8 cellular contexts compared by ENCODE assay signal in genomic region chr3:97793415-97794019, GRCh38.
A peak's percentile ranks its signal among the peaks of the same experiment; 100 is the strongest.
DNase-seq lines count a peak whose midpoint lies in the region; ATAC-seq and TF ChIP-seq lines count a peak whose summit lies in the region.

No MANE protein-coding gene starts in this region.

- TF ChIP-seq CTCF in 22Rv1 (IDR thresholded peaks at IDR 0.05) = peak; percentile 84
- TF ChIP-seq CTCF in GM06990 (IDR thresholded peaks at IDR 0.05; ENCODE audit: insufficient read depth, low read length, poor library complexity, severe bottlenecking) = peak; percentile 69
- TF ChIP-seq CTCF in VCaP (conservative IDR thresholded peaks at IDR 0.05) = peak; percentile 84

- no peaks in the 10 kb centered on the region for H3K36me3 ChIP-seq in GM06990 (ENCODE audit: control insufficient read depth, insufficient read depth, low read length)

- H3K27ac ChIP-seq in 22Rv1 = no peak overlapping the region
- H3K27ac ChIP-seq in VCaP = no peak overlapping the region

- peak; percentile 9 for DNase-seq in GM06990 (ENCODE audit: extremely low read depth, insufficient read length)
- peak; percentile 76 for DNase-seq in NCI-H1694 (lab: John Stamatoyannopoulos, UW)
- peak; percentile 60 for DNase-seq in globus pallidus (ENCODE audit: low spot score)
- peak; percentile 47 for DNase-seq in retina

- ATAC-seq in HG02759 (IDR thresholded peaks at IDR 0.05; ENCODE audit: unreplicated experiment) (peak; percentile 74), GM21381 (IDR thresholded peaks at IDR 0.05; ENCODE audit: unreplicated experiment) (no peak)

- no peak overlapping the region for H3K4me3 ChIP-seq in GM06990 (replicated peaks; ENCODE audit: low read depth, low read length)

- no peaks in the 10 kb centered on the region for H3K27me3 ChIP-seq in GM06990 (replicated peaks; ENCODE audit: control insufficient read depth, insufficient read depth, low read length)

Comparison
In these comparisons a context has a peak if more than half of its experiments do, and no peak if none do; other contexts are left out.
1. DNase-seq: peak in every context shown above with its lines; median percentile 76 in NCI-H1694; 60 in globus pallidus; 47 in retina; 9 in GM06990.